8 cellular contexts compared by ENCODE assay signal in genomic region chr12:51814311-51815088, GRCh38. TPM values are rescaled to one million over a fixed set of nuclear protein-coding genes. Genes with fewer than 3 reads are reported as not detected.
A peak's percentile ranks its signal among the peaks of the same experiment; 100 is the strongest.
DNase-seq lines count a peak whose midpoint lies in the region; ATAC-seq and TF ChIP-seq lines count a peak whose summit lies in the region.

No MANE protein-coding gene starts in this region.

- H3K9me3 Mint-ChIP-seq in Calu3 (ENCODE audit: low read depth, unreplicated experiment) (no peaks in the 10 kb centered on the region), immature natural killer cell (no peaks in the 10 kb centered on the region)

- H3K27ac Mint-ChIP-seq in Calu3 (ENCODE audit: unreplicated experiment) = peak overlapping the region; percentile 55
- H3K27ac Mint-ChIP-seq in immature natural killer cell = peak overlapping the region in 4 of 6 donors; percentile 79 to 89 (median 84)

- H3K4me1 Mint-ChIP-seq in Calu3 (ENCODE audit: low read depth, unreplicated experiment) (peaks cover 8% of the 10 kb centered on the region), immature natural killer cell (peaks cover 13 to 14% of the 10 kb centered on the region in 2 donors)

- CTCF ChIA-PET in Calu3 (lab: Charles Lee) = interaction anchor here (1.3 to 1.6 kb wide), 3 partner anchors 9 to 393 kb away, joined by 3 to 6 read pairs (median 4); no protein-coding TSS in a partner anchor

- H3K27ac ChIP-seq in caudate nucleus (ENCODE audit: low read depth, low read length) = peak overlapping the region; percentile 1
- peak overlapping the region; percentile 30 to 93 (median 76) for H3K27ac ChIP-seq in skin epidermis

- TF ChIP-seq CTCF in Calu3 (IDR thresholded peaks at IDR 0.05; ENCODE audit: unreplicated experiment) = peak; percentile 62

- no peak for ATAC-seq in GM18502 (IDR thresholded peaks at IDR 0.05; ENCODE audit: poor library complexity, unreplicated experiment)

- H3K27me3 Mint-ChIP-seq in Calu3 (ENCODE audit: unreplicated experiment) = no peaks in the 10 kb centered on the region
- H3K27me3 Mint-ChIP-seq in immature natural killer cell (ENCODE audit: low read depth in 3 of 3) = peaks cover 1 to 4% (median 2%) of the 10 kb centered on the region in 3 donors

- H3K4me3 ChIP-seq in skin epidermis = peak overlapping the region; percentile 40 to 68 (median 49)

- H3K4me3 Mint-ChIP-seq in Calu3 (ENCODE audit: low read depth, unreplicated experiment) = peak overlapping the region; percentile 51
- H3K4me3 Mint-ChIP-seq in immature natural killer cell = peak overlapping the region; percentile 83 to 91 (median 87)

- intact Hi-C loops in Calu3 (cut with micrococcal nuclease; ENCODE audit: unreplicated experiment) = no loop called here

- BruUV-seq in Calu3 (replicated peaks; lab: Mats Ljungman, UMichigan) = no TSS peak

- H3K36me3 Mint-ChIP-seq in Calu3 (ENCODE audit: insufficient read depth, unreplicated experiment) (peaks cover 9% of the 10 kb centered on the region), immature natural killer cell (no peaks in the 10 kb centered on the region)

- DNase-seq in Calu3 (peak; percentile 77), LoVo (ENCODE audit: low spot score) (peak; percentile 80), caudate nucleus (lab: John Stamatoyannopoulos, UW) (peak in 52 of 61 donors; percentile 3 to 78 (median 45)), immature natural killer cell (peak; percentile 71 to 77 (median 74)), NCI-H187 treated with DMSO at 0.1 percent for 48 hours (lab: John Stamatoyannopoulos, UW) (no peak)
- peak; percentile 27 to 44 (median 39) for DNase-seq in activated CD4-positive, CD25-positive, alpha-beta regulatory T cell (lab: John Stamatoyannopoulos, UW)

RNA-seq across cellular contexts. Expression of gene FIGNL2, which starts 34.0 kb away (rescaled TPM):
- not detected in 2 replicates for total RNA-seq in Calu3 (2022)
- polyA plus RNA-seq in immature natural killer cell = under 1 TPM in 1 of 3 donors, not detected in 2; 0.07 TPM
